12 cellular contexts compared by ENCODE assay signal in genomic region chr10:93757766-93758509, GRCh38. TPM values are rescaled to one million over a fixed set of nuclear protein-coding genes. Genes with fewer than 3 reads are reported as not detected.
DNase-seq lines count a peak whose midpoint lies in the region; ATAC-seq and TF ChIP-seq lines count a peak whose summit lies in the region.
"Had no signal": no experiment of that assay in that cellular context is flagged by ENCODE, and none has a peak within 500 bp of the region (broad histone marks: within the 10 kb centered on the region; RNA-seq: fewer than 3 reads in every experiment).

LGI1 (plus strand) TSS chr10:93757936; CDS start chr10:93758145, 209 bp downstream.

- H4K20me1 ChIP-seq in GM23338 (replicated peaks; ENCODE audit: insufficient read depth): no peaks in the 10 kb centered on the region

- no peaks in the 10 kb centered on the region for H3K36me3 ChIP-seq in GM23338 (ENCODE audit: insufficient read depth)
- no peaks in the 10 kb centered on the region for H3K36me3 ChIP-seq in iPS-20b (ENCODE audit: insufficient read depth, low read depth, low read length)
- H3K36me3 ChIP-seq: right atrium auricular region had no signal

- TF ChIP-seq CTCF in GM23338 (conservative IDR thresholded peaks at IDR 0.05; ENCODE audit: low read depth in 2 of 2) (no peak), astrocyte of the spinal cord (IDR thresholded peaks at IDR 0.05; ENCODE audit: low read depth, low read length) (no peak)
- TF ChIP-seq CTCF in CD4-positive, alpha-beta T cell (IDR thresholded peaks at IDR 0.05): no peak

- no peak within 1 kb of the TSS for H3K27ac Mint-ChIP-seq in GM23338
- H3K27ac Mint-ChIP-seq in activated naive CD8-positive, alpha-beta T cell treated with anti-CD3 and anti-CD28 coated beads for 36 hours: no peak within 1 kb of the TSS
- no peak within 1 kb of the TSS for H3K27ac Mint-ChIP-seq in CD4-positive, alpha-beta T cell
- H3K27ac Mint-ChIP-seq: CD4-positive, CD25-positive, alpha-beta regulatory T cell had no signal

- in situ Hi-C loops in astrocyte of the spinal cord (cut with HindIII; ENCODE audit: low sequenced_read_pairs): no loop called here

- H3K9ac ChIP-seq in iPS-20b (ENCODE audit: low read depth, low read length): peak within 1 kb of the TSS; percentile 3; the same call in 1 of the 2 replicates

- H3K9me2 ChIP-seq in GM23338 (ENCODE audit: insufficient read depth): 0 out of 2 replicates have a peak, but pooled peaks cover 4% of the 10 kb centered on the region

- H3K4me2 ChIP-seq in GM23338: peak within 1 kb of the TSS; percentile 60

- peaks cover 6% of the 10 kb centered on the region for H3K27me3 Mint-ChIP-seq in GM23338 (ENCODE audit: insufficient read depth, low read depth, poor library complexity)
- H3K27me3 Mint-ChIP-seq in activated naive CD8-positive, alpha-beta T cell treated with anti-CD3 and anti-CD28 coated beads for 36 hours: peaks cover 56% of the 10 kb centered on the region
- H3K27me3 Mint-ChIP-seq in CD4-positive, alpha-beta T cell: peaks cover 62% of the 10 kb centered on the region

- H3K4me1 Mint-ChIP-seq in GM23338: peaks cover 62% of the 10 kb centered on the region
- H3K4me1 Mint-ChIP-seq in activated naive CD8-positive, alpha-beta T cell treated with anti-CD3 and anti-CD28 coated beads for 36 hours: peaks cover 14% of the 10 kb centered on the region
- H3K4me1 Mint-ChIP-seq in CD4-positive, alpha-beta T cell (ENCODE audit: low read depth): peaks cover 11% of the 10 kb centered on the region

- intact Hi-C loops in CD4-positive, alpha-beta T cell (cut with DNase I, micrococcal nuclease): no loop called here

- DNase-seq in GM23338 (ENCODE audit: low spot score): peak; percentile 29
- peak; percentile 5 for DNase-seq in astrocyte of the spinal cord (ENCODE audit: low read depth, low spot score)
- DNase-seq in putamen (ENCODE audit: low spot score): peak; percentile 77
- no peak for DNase-seq in activated naive CD8-positive, alpha-beta T cell treated with anti-CD3 and anti-CD28 coated beads for 36 hours
- DNase-seq in activated CD4-positive, alpha-beta T cell treated with anti-CD3 and anti-CD28 coated beads, Interleukin-2, amount 50 U/mL, for 1 hour: no peak
- DNase-seq in CD4-positive, alpha-beta T cell: no peak
- DNase-seq: CD4-positive, CD25-positive, alpha-beta regulatory T cell; NCI-H526 treated with DMSO at 0.1 percent for 48 hours had no signal

- H2AFZ ChIP-seq in GM23338: peak within 1 kb of the TSS; percentile 0; the same call in 1 of the 2 replicates

- no peaks in the 10 kb centered on the region for H3K9me3 Mint-ChIP-seq in GM23338
- H3K9me3 Mint-ChIP-seq in activated naive CD8-positive, alpha-beta T cell treated with anti-CD3 and anti-CD28 coated beads for 36 hours: no peaks in the 10 kb centered on the region
- H3K9me3 Mint-ChIP-seq in CD4-positive, alpha-beta T cell: no peaks in the 10 kb centered on the region

- CTCF ChIA-PET in CD4-positive, alpha-beta T cell (lab: Charles Lee): no interaction called here

- H3K4me1 ChIP-seq in GM23338 (ENCODE audit: insufficient read depth): peaks cover 45% of the 10 kb centered on the region
- peaks cover 37% of the 10 kb centered on the region for H3K4me1 ChIP-seq in iPS-20b (ENCODE audit: insufficient read depth, low read length)

- POLR2A ChIA-PET in CD4-positive, alpha-beta T cell (lab: Charles Lee): no interaction called here

- H3K79me2 ChIP-seq in GM23338 (replicated peaks; ENCODE audit: insufficient read depth): no peaks in the 10 kb centered on the region

- ATAC-seq in GM23338 (peak; percentile 74), HG02884 (IDR thresholded peaks at IDR 0.05; ENCODE audit: unreplicated experiment) (no peak)
- ATAC-seq in CD4-positive, alpha-beta T cell (ENCODE audit: poor library complexity): no peak

- H3K36me3 Mint-ChIP-seq in GM23338 (ENCODE audit: low read depth): no peaks in the 10 kb centered on the region
- H3K36me3 Mint-ChIP-seq in activated naive CD8-positive, alpha-beta T cell treated with anti-CD3 and anti-CD28 coated beads for 36 hours: no peaks in the 10 kb centered on the region
- H3K36me3 Mint-ChIP-seq in CD4-positive, alpha-beta T cell (ENCODE audit: low read depth): no peaks in the 10 kb centered on the region
- H3K36me3 Mint-ChIP-seq: CD4-positive, CD25-positive, alpha-beta regulatory T cell had no signal

- H3K27ac ChIP-seq in GM23338 (ENCODE audit: low read depth) (no peak within 1 kb of the TSS), iPS-20b (ENCODE audit: low read length) (no peak within 1 kb of the TSS)
- no peak within 1 kb of the TSS for H3K27ac ChIP-seq in CD4-positive, alpha-beta T cell (ENCODE audit: low read depth, low read length)
- H3K27ac ChIP-seq: right atrium auricular region had no signal

- no peaks in the 10 kb centered on the region for H3K27me3 ChIP-seq in GM23338 (ENCODE audit: insufficient read depth)
- H3K27me3 ChIP-seq in iPS-20b (ENCODE audit: insufficient read depth, low read length): peaks cover 38% of the 10 kb centered on the region; the same call in 1 of the 2 replicates
- H3K27me3 ChIP-seq in CD4-positive, alpha-beta T cell (ENCODE audit: control insufficient read depth, insufficient read depth, low read length): peaks cover 30% of the 10 kb centered on the region
- H3K27me3 ChIP-seq: right atrium auricular region had no signal

- H3K9me3 ChIP-seq in iPS-20b (ENCODE audit: insufficient read depth, low read depth, low read length): no peaks in the 10 kb centered on the region
- no peaks in the 10 kb centered on the region for H3K9me3 ChIP-seq in CD4-positive, alpha-beta T cell (ENCODE audit: control insufficient read depth, low read length)
- H3K9me3 ChIP-seq: right atrium auricular region had no signal

- H3F3A ChIP-seq in GM23338 (replicated peaks; ENCODE audit: low read depth): peaks cover 2% of the 10 kb centered on the region; the same call in 1 of the 2 replicates

- H3K4me3 ChIP-seq in GM23338: no peak within 1 kb of the TSS
- no peak within 1 kb of the TSS for H3K4me3 ChIP-seq in astrocyte of the spinal cord (ENCODE audit: low read depth, low read length)
- peak within 1 kb of the TSS; percentile 50 for H3K4me3 ChIP-seq in iPS-20b (ENCODE audit: low read length)

- no peak within 1 kb of the TSS for H3K4me3 Mint-ChIP-seq in GM23338
- H3K4me3 Mint-ChIP-seq in activated naive CD8-positive, alpha-beta T cell treated with anti-CD3 and anti-CD28 coated beads for 36 hours: no peak within 1 kb of the TSS
- no peak within 1 kb of the TSS for H3K4me3 Mint-ChIP-seq in CD4-positive, alpha-beta T cell

TF ChIP-seq in GM23338, 12 proteins besides CTCF, POLR2A, EP300 and RAD21 (continues in another document):
- TF ChIP-seq CREB1 (CRISPR knock-in tag; IDR thresholded peaks at IDR 0.05; ENCODE audit: low read depth) (no peak), JUNB (IDR thresholded peaks at IDR 0.05; ENCODE audit: unreplicated experiment) (no peak), ETS1 (IDR thresholded peaks at IDR 0.05) (no peak), POLR2AphosphoS5 (IDR thresholded peaks at IDR 0.05; ENCODE audit: low read depth) (no peak), EZH2phosphoT487 (IDR thresholded peaks at IDR 0.05; ENCODE audit: unreplicated experiment) (no peak)

RNA-seq across cellular contexts. Expression of gene LGI1, which starts in this region (rescaled TPM):
- total RNA-seq in GM23338 (2014; rRNA removed; shearing (Covaris generic)): 0.28 TPM in 1 of 2 replicates, not detected in the other
- 0.28 and 0.31 TPM in 2 replicates for polyA plus RNA-seq in GM23338 (2016; fragmentation: Nextera tagmentation; extraction: Ambion mirVana)
- total RNA-seq in activated naive CD8-positive, alpha-beta T cell treated with anti-CD3 and anti-CD28 coated beads for 36 hours: not detected
- not detected for total RNA-seq in CD4-positive, alpha-beta T cell
- total RNA-seq: CD4-positive, CD25-positive, alpha-beta regulatory T cell; T-helper 2 cell treated with Interferon-gamma antibody and Interleukin-4, amounts not matched to agents 100 ng/mL and 5 ng/mL, for 36 hours had no signal
- polyA plus RNA-seq: CD4-positive, CD25-positive, alpha-beta regulatory T cell had no signal

Comparison
In these comparisons a context has a peak if more than half of its experiments do, and no peak if none do; other contexts are left out.
1. Peak in DNase-seq, ATAC-seq and H3K4me2 ChIP-seq in GM23338; RNA of the gene not detected or under 1 TPM.
2. DNase-seq: peak in astrocyte of the spinal cord (single experiment) and putamen (single experiment); none in activated naive CD8-positive, alpha-beta T cell treated with anti-CD3 and anti-CD28 coated beads for 36 hours (single experiment), activated CD4-positive, alpha-beta T cell treated with anti-CD3 and anti-CD28 coated beads, Interleukin-2, amount 50 U/mL, for 1 hour (single experiment) and CD4-positive, alpha-beta T cell (0 of 10).